ENCODE assay signal across 11 cellular contexts in the genomic region with DNA sequence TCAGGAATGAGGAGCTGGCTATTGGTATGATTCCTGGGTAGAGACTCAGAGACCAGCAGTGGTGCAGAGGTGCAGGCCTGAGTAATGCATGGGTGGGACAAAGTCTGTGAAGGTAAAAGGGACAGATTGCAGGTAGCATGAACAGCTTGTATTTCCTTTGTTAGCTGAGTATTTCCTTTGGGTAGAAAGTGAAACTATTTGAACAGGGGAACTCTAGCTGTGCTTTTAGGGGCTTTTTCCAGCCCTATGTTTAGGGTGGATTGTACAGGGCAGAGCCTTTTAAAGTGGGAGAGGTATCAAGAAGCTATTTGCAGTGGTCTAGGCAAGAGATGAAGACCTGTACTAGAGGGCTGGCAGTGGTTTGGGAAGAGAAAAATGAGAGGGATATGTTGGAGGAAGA.
A peak's percentile ranks its signal among the peaks of the same experiment; 100 is the strongest.
DNase-seq lines count a peak whose midpoint lies in the region; ATAC-seq, FAIRE-seq and TF ChIP-seq lines count a peak whose summit lies in the region.
"Had no signal": no experiment of that assay in that cellular context is flagged by ENCODE, and none has a peak within 500 bp of the region (broad histone marks: within the 10 kb centered on the region; RNA-seq: fewer than 3 reads in every experiment).

No MANE protein-coding gene starts in this region.

- FAIRE-seq in H54 (lab: Jason Lieb, UNC): no peak
- FAIRE-seq: HepG2 had no signal

- no peak for TF ChIP-seq POLR2A in H54 (IDR thresholded peaks at IDR 0.05; ENCODE audit: low read depth, low read length)

- no peak overlapping the region for H3K27ac Mint-ChIP-seq in natural killer cell treated with Interleukin-12 subunit alpha and Interleukin-12 subunit beta and Interleukin-15 and Interleukin-18, amount 100 ng/mL, for 72 hours
- no peak overlapping the region for H3K27ac Mint-ChIP-seq in stimulated activated memory B cell treated with anti-CD40 and anti-IgM and Interleukin-4, amounts not matched to agents 10 μg/mL and 1 μg/mL and 100 μg/mL, for 72 hours
- H3K27ac Mint-ChIP-seq: memory B cell had no signal

- H3K36me3 Mint-ChIP-seq in natural killer cell treated with Interleukin-12 subunit alpha and Interleukin-12 subunit beta and Interleukin-15 and Interleukin-18, amount 100 ng/mL, for 72 hours: no peaks in the 10 kb centered on the region
- no peaks in the 10 kb centered on the region for H3K36me3 Mint-ChIP-seq in stimulated activated memory B cell treated with anti-CD40 and anti-IgM and Interleukin-4, amounts not matched to agents 10 μg/mL and 1 μg/mL and 100 μg/mL, for 72 hours
- H3K36me3 Mint-ChIP-seq: memory B cell had no signal

- H3K27me3 Mint-ChIP-seq in natural killer cell treated with Interleukin-12 subunit alpha and Interleukin-12 subunit beta and Interleukin-15 and Interleukin-18, amount 100 ng/mL, for 72 hours: no peaks in the 10 kb centered on the region
- no peaks in the 10 kb centered on the region for H3K27me3 Mint-ChIP-seq in stimulated activated memory B cell treated with anti-CD40 and anti-IgM and Interleukin-4, amounts not matched to agents 10 μg/mL and 1 μg/mL and 100 μg/mL, for 72 hours
- H3K27me3 Mint-ChIP-seq: memory B cell had no signal

- peaks cover 6% of the 10 kb centered on the region for H3K9me3 Mint-ChIP-seq in natural killer cell treated with Interleukin-12 subunit alpha and Interleukin-12 subunit beta and Interleukin-15 and Interleukin-18, amount 100 ng/mL, for 72 hours
- no peaks in the 10 kb centered on the region for H3K9me3 Mint-ChIP-seq in stimulated activated memory B cell treated with anti-CD40 and anti-IgM and Interleukin-4, amounts not matched to agents 10 μg/mL and 1 μg/mL and 100 μg/mL, for 72 hours
- H3K9me3 Mint-ChIP-seq: memory B cell had no signal

- no peak overlapping the region for H3K4me3 Mint-ChIP-seq in natural killer cell treated with Interleukin-12 subunit alpha and Interleukin-12 subunit beta and Interleukin-15 and Interleukin-18, amount 100 ng/mL, for 72 hours
- no peak overlapping the region for H3K4me3 Mint-ChIP-seq in stimulated activated memory B cell treated with anti-CD40 and anti-IgM and Interleukin-4, amounts not matched to agents 10 μg/mL and 1 μg/mL and 100 μg/mL, for 72 hours
- H3K4me3 Mint-ChIP-seq: memory B cell had no signal

- DNase-seq in glomerular visceral epithelial cell (ENCODE audit: extremely low spot score) (no peak), H54 (ENCODE audit: insufficient read length, low spot score) (no peak)
- DNase-seq in natural killer cell treated with Interleukin-12 subunit alpha and Interleukin-12 subunit beta and Interleukin-15 and Interleukin-18, amount 100 ng/mL, for 72 hours (ENCODE audit: low spot score): no peak
- DNase-seq: NCI-H1092, occipital lobe had no signal

- H3K4me1 Mint-ChIP-seq in natural killer cell treated with Interleukin-12 subunit alpha and Interleukin-12 subunit beta and Interleukin-15 and Interleukin-18, amount 100 ng/mL, for 72 hours (ENCODE audit: low read depth in 2 of 2): no peaks in the 10 kb centered on the region
- H3K4me1 Mint-ChIP-seq in stimulated activated memory B cell treated with anti-CD40 and anti-IgM and Interleukin-4, amounts not matched to agents 10 μg/mL and 1 μg/mL and 100 μg/mL, for 72 hours: no peaks in the 10 kb centered on the region
- H3K4me1 Mint-ChIP-seq: memory B cell had no signal

- ATAC-seq in GM18907 (IDR thresholded peaks at IDR 0.05; ENCODE audit: unreplicated experiment) (peak; percentile 94), GM21786 (IDR thresholded peaks at IDR 0.05; ENCODE audit: unreplicated experiment) (peak; percentile 77), HG03097 (IDR thresholded peaks at IDR 0.05; ENCODE audit: low FRiP score, unreplicated experiment) (peak; percentile 90)
- ATAC-seq in natural killer cell treated with Interleukin-12 subunit alpha and Interleukin-12 subunit beta and Interleukin-15 and Interleukin-18, amount 100 ng/mL, for 72 hours: no peak
- ATAC-seq in stimulated activated memory B cell treated with anti-CD40 and anti-IgM and Interleukin-4, amounts not matched to agents 10 μg/mL and 1 μg/mL and 100 μg/mL, for 72 hours: no peak
- ATAC-seq: HepG2 had no signal

Comparison
In these comparisons a context has a peak if more than half of its experiments do, and no peak if none do; other contexts are left out.
1. ATAC-seq: peak in GM18907 (single experiment), GM21786 (single experiment) and HG03097 (single experiment); none in natural killer cell treated with Interleukin-12 subunit alpha and Interleukin-12 subunit beta and Interleukin-15 and Interleukin-18, amount 100 ng/mL, for 72 hours (0 of 2) and stimulated activated memory B cell treated with anti-CD40 and anti-IgM and Interleukin-4, amounts not matched to agents 10 μg/mL and 1 μg/mL and 100 μg/mL, for 72 hours (single experiment).